23 cellular contexts compared by ENCODE assay signal in genomic region chr2:189551808-189552207, GRCh38. TPM values are rescaled to one million over a fixed set of nuclear protein-coding genes. Genes with fewer than 3 reads are reported as not detected.
DNase-seq lines count a peak whose midpoint lies in the region; ATAC-seq and TF ChIP-seq lines count a peak whose summit lies in the region.
"Had no signal": no experiment of that assay in that cellular context is flagged by ENCODE, and none has a peak within 500 bp of the region (broad histone marks: within the 10 kb centered on the region; RNA-seq: fewer than 3 reads in every experiment).

No MANE protein-coding gene starts in this region.

- peak overlapping the region; percentile 44 for H2AFZ ChIP-seq in osteoblast (ENCODE audit: low read length)

- H3K27ac ChIP-seq in ascending aorta = peak overlapping the region; percentile 82 to 89
- H3K27ac ChIP-seq in esophagus muscularis mucosa (replicated peaks in 1 of 4) = peak overlapping the region; percentile 15 to 53 (median 46)
- peak overlapping the region; percentile 19 for H3K27ac ChIP-seq in osteoblast (ENCODE audit: low read depth, low read length)
- H3K27ac ChIP-seq in tibial artery = peak overlapping the region; percentile 79 to 85
- H3K27ac ChIP-seq: cardiac muscle cell, KMS-11, neutrophil, RWPE1 had no signal

- H3K27me3 Mint-ChIP-seq in type B pancreatic cell = no peaks in the 10 kb centered on the region
- H3K27me3 Mint-ChIP-seq: CD4-positive, alpha-beta T cell had no signal

- H3K27ac Mint-ChIP-seq in type B pancreatic cell = no peak overlapping the region
- H3K27ac Mint-ChIP-seq: activated B cell treated with CpG ODN at 0.5 μM for 24 hours; CD4-positive, alpha-beta T cell; HFFc6 had no signal

- no peaks in the 10 kb centered on the region for H3K36me3 ChIP-seq in ascending aorta
- no peaks in the 10 kb centered on the region for H3K36me3 ChIP-seq in esophagus muscularis mucosa
- H3K36me3 ChIP-seq in osteoblast (ENCODE audit: insufficient read depth, low read length) = no peaks in the 10 kb centered on the region
- H3K36me3 ChIP-seq in tibial artery = no peaks in the 10 kb centered on the region
- H3K36me3 ChIP-seq: cardiac muscle cell had no signal

- H3K36me3 Mint-ChIP-seq in type B pancreatic cell = no peaks in the 10 kb centered on the region

- TF ChIP-seq EP300 in esophagus muscularis mucosa (IDR thresholded peaks at IDR 0.05) = no peak

- in situ Hi-C loops in GM13977 (cut with MboI; ENCODE audit: low pct_unique_long_range_greater_than_20kb, low sequenced_read_pairs, unreplicated experiment) = no loop called here

- H3K4me1 Mint-ChIP-seq in type B pancreatic cell (ENCODE audit: unreplicated experiment) = peaks cover 20% of the 10 kb centered on the region
- H3K4me1 Mint-ChIP-seq: activated B cell treated with CpG ODN at 0.5 μM for 24 hours had no signal

- peak overlapping the region; percentile 18 for H3K4me2 ChIP-seq in osteoblast (ENCODE audit: insufficient read depth, low read length)
- H3K4me2 ChIP-seq: KMS-11 had no signal

- TF ChIP-seq POLR2A in esophagus muscularis mucosa (IDR thresholded peaks at IDR 0.05; ENCODE audit: low read depth) = no peak

- no peak overlapping the region for H3K4me3 Mint-ChIP-seq in type B pancreatic cell
- H3K4me3 Mint-ChIP-seq: activated B cell treated with CpG ODN at 0.5 μM for 24 hours; CD4-positive, alpha-beta T cell; HFFc6 had no signal

- no peak for DNase-seq in ascending aorta (ENCODE audit: low spot score in 2 of 2)
- no peak for DNase-seq in esophagus muscularis mucosa (ENCODE audit: extremely low spot score)
- no peak for DNase-seq in osteoblast (ENCODE audit: insufficient read length, low spot score, missing footprints)
- DNase-seq in tibial artery = no peak
- no peak for DNase-seq in type B pancreatic cell (ENCODE audit: extremely low spot score, unreplicated experiment)
- DNase-seq in GM13977 (ENCODE audit: low spot score) = no peak
- DNase-seq: activated B cell treated with CpG ODN at 0.5 μM for 24 hours; activated CD4-positive, alpha-beta T cell treated with anti-CD3 and anti-CD28 coated beads, Interleukin-2, amount 50 U/mL, for 48 hours; activated effector memory CD4-positive, alpha-beta T cell treated with Interleukin-2 at 50 U/mL for 16 hours; CD4-positive, alpha-beta T cell; HFFc6; hypothalamus; NCI-H2171; NCI-H524 treated with DMSO at 0.1 percent for 48 hours; retina; stimulated activated CD8-positive, alpha-beta memory T cell treated with anti-CD3 and anti-CD28 coated beads, Interleukin-4, amount 100 ng/mL, for 48 hours; T1000 had no signal

- intact Hi-C loops in ascending aorta (cut with DNase I) (loop anchor here (10.0 kb wide), 1 partner anchor 177 kb away; no protein-coding TSS in a partner anchor), esophagus muscularis mucosa (cut with DNase I) (no loop called here), tibial artery (cut with DNase I; ENCODE audit: low total_unique reads) (loop anchor here (10.0 kb wide), 1 partner anchor 367 kb away; no protein-coding TSS in a partner anchor)

- ATAC-seq in GM19467 (IDR thresholded peaks at IDR 0.05; ENCODE audit: unreplicated experiment) = no peak
- no peak for ATAC-seq in HG03280 (IDR thresholded peaks at IDR 0.05; ENCODE audit: unreplicated experiment)

- H3K4me1 ChIP-seq in ascending aorta (peaks cover 18 to 71% of the 10 kb centered on the region in 2 donors), esophagus muscularis mucosa (peaks cover 26 to 75% (median 65%) of the 10 kb centered on the region in 4 donors), osteoblast (ENCODE audit: insufficient read depth, low read length) (peaks cover 26% of the 10 kb centered on the region), tibial artery (peaks cover 0 to 89% (median 47%) of the 10 kb centered on the region in 4 donors)

- no peaks in the 10 kb centered on the region for H3K9me3 ChIP-seq in ascending aorta
- no peaks in the 10 kb centered on the region for H3K9me3 ChIP-seq in esophagus muscularis mucosa
- H3K9me3 ChIP-seq in osteoblast (ENCODE audit: low read depth, low read length) = no peaks in the 10 kb centered on the region
- H3K9me3 ChIP-seq in tibial artery = no peaks in the 10 kb centered on the region
- H3K9me3 ChIP-seq: neutrophil had no signal

- H3K9me3 Mint-ChIP-seq in type B pancreatic cell = no peaks in the 10 kb centered on the region
- H3K9me3 Mint-ChIP-seq: activated B cell treated with CpG ODN at 0.5 μM for 24 hours; CD4-positive, alpha-beta T cell; HFFc6 had no signal

- H3K27me3 ChIP-seq in ascending aorta (no peaks in the 10 kb centered on the region), esophagus muscularis mucosa (no peaks in the 10 kb centered on the region), osteoblast (ENCODE audit: insufficient read depth, low read length) (no peaks in the 10 kb centered on the region), tibial artery (no peaks in the 10 kb centered on the region)
- H3K27me3 ChIP-seq: neutrophil had no signal

- H3K4me3 ChIP-seq in ascending aorta = no peak overlapping the region
- no peak overlapping the region for H3K4me3 ChIP-seq in esophagus muscularis mucosa
- H3K4me3 ChIP-seq in osteoblast (ENCODE audit: insufficient read depth, low read length) = no peak overlapping the region
- H3K4me3 ChIP-seq in tibial artery = no peak overlapping the region
- H3K4me3 ChIP-seq: cardiac muscle cell had no signal

- no peaks in the 10 kb centered on the region for H3K79me2 ChIP-seq in osteoblast (ENCODE audit: insufficient read depth, low read length)

- no peak for TF ChIP-seq CTCF in ascending aorta (IDR thresholded peaks at IDR 0.05)
- TF ChIP-seq CTCF in esophagus muscularis mucosa (IDR thresholded peaks at IDR 0.05) = no peak
- TF ChIP-seq CTCF in osteoblast (IDR thresholded peaks at IDR 0.05; ENCODE audit: extremely low read depth, low read depth, low read length) = no peak
- no peak for TF ChIP-seq CTCF in tibial artery (IDR thresholded peaks at IDR 0.05)
- TF ChIP-seq CTCF in type B pancreatic cell (conservative IDR thresholded peaks at IDR 0.05) = no peak
- TF ChIP-seq CTCF in GM13977 (IDR thresholded peaks at IDR 0.05; ENCODE audit: extremely low read depth, insufficient read depth, missing control alignments) = no peak

- no peaks in the 10 kb centered on the region for H4K20me1 ChIP-seq in osteoblast (ENCODE audit: insufficient read depth, low read length)

RNA-seq across cellular contexts. Expression of gene SLC40A1, which starts 28.8 kb away (rescaled TPM):
- 40.8 TPM for total RNA-seq in ascending aorta
- 10 to 100 TPM; 35.3 to 80.9 (median 40.8) TPM for total RNA-seq in esophagus muscularis mucosa
- 10.9 and 13.6 TPM in 2 replicates for total RNA-seq in osteoblast
- 23.0 and 78.9 TPM in 2 replicates for total RNA-seq in type B pancreatic cell (ENCODE audit: low replicate concordance)
- total RNA-seq: HFFc6 had no signal

Comparison
In these comparisons a context has a peak if more than half of its experiments do, and no peak if none do; other contexts are left out.
1. H3K27ac ChIP-seq: peak in every context shown above with its lines; median percentile 86 in ascending aorta; 82 in tibial artery; 46 in esophagus muscularis mucosa; 19 in osteoblast.